12 cellular contexts compared by ENCODE assay signal in genomic region chr1:111270781-111271463, GRCh38. TPM values are rescaled to one million over a fixed set of nuclear protein-coding genes. Genes with fewer than 3 reads are reported as not detected.
DNase-seq lines count a peak whose midpoint lies in the region; ATAC-seq and TF ChIP-seq lines count a peak whose summit lies in the region.
"Had no signal": no experiment of that assay in that cellular context is flagged by ENCODE, and none has a peak within 500 bp of the region (broad histone marks: within the 10 kb centered on the region; RNA-seq: fewer than 3 reads in every experiment).

No MANE protein-coding gene starts in this region.

- peaks cover 10% of the 10 kb centered on the region for H3K36me3 Mint-ChIP-seq in activated naive CD8-positive, alpha-beta T cell treated with anti-CD3 and anti-CD28 coated beads, Interleukin-2, amount 10 ng/mL, durations not matched to agents 7 days and 5 days

- intact Hi-C loops in lower lobe of right lung (cut with DNase I): no loop called here

- H3K4me1 Mint-ChIP-seq in activated naive CD8-positive, alpha-beta T cell treated with anti-CD3 and anti-CD28 coated beads, Interleukin-2, amount 10 ng/mL, durations not matched to agents 7 days and 5 days: peaks cover 8% of the 10 kb centered on the region

- peak; percentile 54 for ATAC-seq in activated naive CD8-positive, alpha-beta T cell treated with anti-CD3 and anti-CD28 coated beads, Interleukin-2, amount 10 ng/mL, durations not matched to agents 7 days and 5 days (ENCODE audit: low read depth)
- peak in 1 of 2 donors; percentile 47 for ATAC-seq in lower lobe of right lung
- ATAC-seq in HG02885 (IDR thresholded peaks at IDR 0.05; ENCODE audit: poor library complexity, unreplicated experiment): no peak
- ATAC-seq: psoas muscle had no signal

- H3K27me3 Mint-ChIP-seq in activated naive CD8-positive, alpha-beta T cell treated with anti-CD3 and anti-CD28 coated beads, Interleukin-2, amount 10 ng/mL, durations not matched to agents 7 days and 5 days: peaks cover 25% of the 10 kb centered on the region

- H3K4me2 ChIP-seq in Karpas-422 (ENCODE audit: low read depth, low read length, poor library complexity, severe bottlenecking): no peak overlapping the region

- H3K9me3 Mint-ChIP-seq in activated naive CD8-positive, alpha-beta T cell treated with anti-CD3 and anti-CD28 coated beads, Interleukin-2, amount 10 ng/mL, durations not matched to agents 7 days and 5 days: peaks cover 4% of the 10 kb centered on the region

- TF ChIP-seq CTCF in lower lobe of right lung (IDR thresholded peaks at IDR 0.05): no peak

- H3K4me3 ChIP-seq in lower lobe of right lung (peak overlapping the region; percentile 14), Karpas-422 (ENCODE audit: low read length) (no peak overlapping the region)
- H3K4me3 ChIP-seq: psoas muscle had no signal

- no peak overlapping the region for H3K9ac ChIP-seq in Karpas-422 (ENCODE audit: low read length)

- peaks cover 19% of the 10 kb centered on the region for H3K4me1 ChIP-seq in lower lobe of right lung
- H3K4me1 ChIP-seq in Karpas-422 (ENCODE audit: low read length): peaks cover 15% of the 10 kb centered on the region
- H3K4me1 ChIP-seq: psoas muscle had no signal

- peak overlapping the region; percentile 59 for H3K4me3 Mint-ChIP-seq in activated naive CD8-positive, alpha-beta T cell treated with anti-CD3 and anti-CD28 coated beads, Interleukin-2, amount 10 ng/mL, durations not matched to agents 7 days and 5 days

- no peaks in the 10 kb centered on the region for H3K36me3 ChIP-seq in lower lobe of right lung
- H3K36me3 ChIP-seq in Karpas-422 (ENCODE audit: insufficient read depth, low read length): no peaks in the 10 kb centered on the region
- H3K36me3 ChIP-seq: BE2C had no signal

- POLR2A ChIA-PET in activated naive CD8-positive, alpha-beta T cell treated with anti-CD3 and anti-CD28 coated beads, Interleukin-2, amount 10 ng/mL, durations not matched to agents 7 days and 5 days (lab: Charles Lee): interaction anchor here (1.5 kb wide), 1 partner anchor 34 kb away, joined by 3 read pairs; no protein-coding TSS in a partner anchor

- H3K9me2 ChIP-seq in Karpas-422 (replicated peaks; ENCODE audit: insufficient read depth, low read length): no peaks in the 10 kb centered on the region

- H3K27ac Mint-ChIP-seq in activated naive CD8-positive, alpha-beta T cell treated with anti-CD3 and anti-CD28 coated beads, Interleukin-2, amount 10 ng/mL, durations not matched to agents 7 days and 5 days: no peak overlapping the region

- H3K9me3 ChIP-seq in lower lobe of right lung (no peaks in the 10 kb centered on the region), Karpas-422 (ENCODE audit: low read length) (no peaks in the 10 kb centered on the region)
- H3K9me3 ChIP-seq: BE2C, psoas muscle had no signal

- no peaks in the 10 kb centered on the region for H3K79me2 ChIP-seq in Karpas-422 (ENCODE audit: low read length)

- H3K27me3 ChIP-seq in lower lobe of right lung (ENCODE audit: low read depth): peaks cover 25% of the 10 kb centered on the region
- H3K27me3 ChIP-seq in Karpas-422 (ENCODE audit: low read length): no peaks in the 10 kb centered on the region

- peak; percentile 6 for DNase-seq in stimulated activated CD4-positive, alpha-beta T cell treated with anti-CD3 and anti-CD28 coated beads, Interleukin-4, amount 100 ng/mL, for 1 hour
- DNase-seq in stimulated activated CD4-positive, alpha-beta T cell treated with anti-CD3 and anti-CD28 coated beads, Interleukin-1b, Interleukin-23, amount 100 ng/mL, for 48 hours: no peak
- peak; percentile 36 for DNase-seq in activated naive CD8-positive, alpha-beta T cell treated with anti-CD3 and anti-CD28 coated beads, Interleukin-2, amount 10 ng/mL, durations not matched to agents 7 days and 5 days
- DNase-seq in lower lobe of right lung (no peak), Karpas-422 (no peak), COLO829 (ENCODE audit: low spot score) (no peak), hepatic stellate cell (ENCODE audit: low spot score) (no peak)
- DNase-seq: BE2C, NCI-H2227 treated with DMSO at 0.1 percent for 48 hours, T-helper 1 cell had no signal

- no peak overlapping the region for H2AFZ ChIP-seq in Karpas-422 (ENCODE audit: low read length)

- H4K20me1 ChIP-seq in Karpas-422 (ENCODE audit: insufficient read depth, low read depth, low read length): no peaks in the 10 kb centered on the region

- no peak overlapping the region for H3K27ac ChIP-seq in lower lobe of right lung
- H3K27ac ChIP-seq in Karpas-422 (ENCODE audit: low read length): no peak overlapping the region
- H3K27ac ChIP-seq: psoas muscle had no signal

RNA-seq across cellular contexts. Expression of gene CHIA, which starts 19.7 kb away (rescaled TPM):
- not detected for total RNA-seq in activated naive CD8-positive, alpha-beta T cell treated with anti-CD3 and anti-CD28 coated beads, Interleukin-2, amount 10 ng/mL, durations not matched to agents 7 days and 5 days
- total RNA-seq in lower lobe of right lung: 10.9 TPM
- total RNA-seq in Karpas-422 (2014; rRNA removed; shearing (Covaris generic); ENCODE audit: low replicate concordance): not detected in 2 replicates
- total RNA-seq: psoas muscle had no signal

RNA-seq across cellular contexts. Expression of gene CHI3L2, which starts 43.4 kb away (rescaled TPM):
- 10 to 100 TPM; 30.5 to 33.9 TPM for total RNA-seq in activated naive CD8-positive, alpha-beta T cell treated with anti-CD3 and anti-CD28 coated beads, Interleukin-2, amount 10 ng/mL, durations not matched to agents 7 days and 5 days
- total RNA-seq in lower lobe of right lung: 31.2 TPM
- total RNA-seq in Karpas-422 (2014; rRNA removed; shearing (Covaris generic); ENCODE audit: low replicate concordance): not detected in 2 replicates

Comparison
In these comparisons a context has a peak if more than half of its experiments do, and no peak if none do; other contexts are left out.
1. DNase-seq: peak in stimulated activated CD4-positive, alpha-beta T cell treated with anti-CD3 and anti-CD28 coated beads, Interleukin-4, amount 100 ng/mL, for 1 hour (single experiment) and activated naive CD8-positive, alpha-beta T cell treated with anti-CD3 and anti-CD28 coated beads, Interleukin-2, amount 10 ng/mL, durations not matched to agents 7 days and 5 days (single experiment); none in stimulated activated CD4-positive, alpha-beta T cell treated with anti-CD3 and anti-CD28 coated beads, Interleukin-1b, Interleukin-23, amount 100 ng/mL, for 48 hours (single experiment), lower lobe of right lung (single experiment), Karpas-422 (single experiment), COLO829 (single experiment) and hepatic stellate cell (single experiment).
2. RNA of gene CHIA, which starts 19.7 kb away (total RNA-seq): 10.9 TPM in lower lobe of right lung (single experiment); not detected in activated naive CD8-positive, alpha-beta T cell treated with anti-CD3 and anti-CD28 coated beads, Interleukin-2, amount 10 ng/mL, durations not matched to agents 7 days and 5 days and not detected in Karpas-422; every median in the first group is over 10 times any median in the second.
3. RNA of gene CHI3L2, which starts 43.4 kb away (total RNA-seq): 30.5 to 33.9 TPM in activated naive CD8-positive, alpha-beta T cell treated with anti-CD3 and anti-CD28 coated beads, Interleukin-2, amount 10 ng/mL, durations not matched to agents 7 days and 5 days and 31.2 TPM in lower lobe of right lung (single experiment); not detected in Karpas-422; every median in the first group is over 10 times any median in the second.